ENCODE assay signal across 25 cellular contexts in genomic region chr10:100307716-100308115, GRCh38. TPM values are rescaled to one million over a fixed set of nuclear protein-coding genes. Genes with fewer than 3 reads are reported as not detected.
DNase-seq lines count a peak whose midpoint lies in the region; ATAC-seq and TF ChIP-seq lines count a peak whose summit lies in the region.
"Had no signal": no experiment of that assay in that cellular context is flagged by ENCODE, and none has a peak within 500 bp of the region (broad histone marks: within the 10 kb centered on the region; RNA-seq: fewer than 3 reads in every experiment).

No MANE protein-coding gene starts in this region.

- no peaks in the 10 kb centered on the region for H4K20me1 ChIP-seq in osteoblast (ENCODE audit: insufficient read depth, low read length)

- H3K27me3 Mint-ChIP-seq in immature natural killer cell (ENCODE audit: low read depth in 3 of 3), result peaks cover 5 to 12% (median 12%) of the 10 kb centered on the region in 3 donors

- H2AFZ ChIP-seq in osteoblast (ENCODE audit: low read length), result no peak overlapping the region

- no peak for ATAC-seq in HG03135 (IDR thresholded peaks at IDR 0.05; ENCODE audit: unreplicated experiment)
- ATAC-seq in GM21360 (IDR thresholded peaks at IDR 0.05; ENCODE audit: unreplicated experiment), result no peak
- ATAC-seq: left cardiac atrium, right cardiac atrium had no signal

- H3K27ac ChIP-seq in osteoblast (ENCODE audit: low read depth, low read length) (no peak overlapping the region), Peyer's patch (no peak overlapping the region)

- no peak for TF ChIP-seq CTCF in epithelial cell of esophagus (IDR thresholded peaks at IDR 0.05; ENCODE audit: insufficient read depth, low read depth, low read length, missing control alignments)
- no peak for TF ChIP-seq CTCF in osteoblast (IDR thresholded peaks at IDR 0.05; ENCODE audit: extremely low read depth, low read depth, low read length)
- TF ChIP-seq CTCF in Peyer's patch (IDR thresholded peaks at IDR 0.05), result no peak

- H3K4me1 Mint-ChIP-seq in immature natural killer cell, result no peaks in the 10 kb centered on the region
- H3K4me1 Mint-ChIP-seq: brain; CD8-positive, alpha-beta memory T cell; naive B cell had no signal

- DNase-seq in Daoy (ENCODE audit: low read depth) (peak; percentile 11), M059J (ENCODE audit: low read depth) (peak; percentile 61), epithelial cell of esophagus (ENCODE audit: low read depth) (peak; percentile 56), osteoblast (ENCODE audit: insufficient read length, low spot score, missing footprints) (peak; percentile 85), immature natural killer cell (no peak), Peyer's patch (no peak)
- DNase-seq: activated CD4-positive, alpha-beta T cell treated with anti-CD3 and anti-CD28 coated beads for 1 hour; activated CD8-positive, alpha-beta memory T cell treated with anti-CD3 and anti-CD28 coated beads for 24 hours; activated naive CD4-positive, alpha-beta T cell treated with anti-CD3 and anti-CD28 coated beads for 36 hours; activated T-cell treated with anti-CD3 and anti-CD28 coated beads, Interleukin-2, amount 50 U/mL, for 48 hours; CD8-positive, alpha-beta memory T cell; cortex of kidney; left cardiac atrium; mesendoderm; MG63; naive B cell; NCI-H1436; NCI-H524; right cardiac atrium; SW 1271 had no signal

- no peak overlapping the region for H3K4me3 Mint-ChIP-seq in immature natural killer cell
- H3K4me3 Mint-ChIP-seq: activated naive CD4-positive, alpha-beta T cell treated with anti-CD3 and anti-CD28 coated beads for 36 hours; brain; CD8-positive, alpha-beta memory T cell; naive B cell had no signal

- no peaks in the 10 kb centered on the region for H3K9me3 ChIP-seq in osteoblast (ENCODE audit: low read depth, low read length)
- H3K9me3 ChIP-seq in Peyer's patch, result no peaks in the 10 kb centered on the region
- H3K9me3 ChIP-seq: HAP-1, MG63 had no signal

- no peak for TF ChIP-seq POLR2A in Peyer's patch (IDR thresholded peaks at IDR 0.05)

- H3K36me3 Mint-ChIP-seq in immature natural killer cell, result no peaks in the 10 kb centered on the region
- H3K36me3 Mint-ChIP-seq: brain, naive B cell had no signal

- H3K27me3 ChIP-seq in osteoblast (ENCODE audit: insufficient read depth, low read length) (peaks cover 45% of the 10 kb centered on the region), Peyer's patch (no peaks in the 10 kb centered on the region)

- peaks cover 6% of the 10 kb centered on the region for H3K4me1 ChIP-seq in osteoblast (ENCODE audit: insufficient read depth, low read length)
- no peaks in the 10 kb centered on the region for H3K4me1 ChIP-seq in Peyer's patch
- H3K4me1 ChIP-seq: HAP-1 had no signal

- H3K4me2 ChIP-seq in osteoblast (ENCODE audit: insufficient read depth, low read length), result peak overlapping the region; percentile 38

- H3K9me3 Mint-ChIP-seq in immature natural killer cell, result no peaks in the 10 kb centered on the region
- H3K9me3 Mint-ChIP-seq: activated naive CD4-positive, alpha-beta T cell treated with anti-CD3 and anti-CD28 coated beads for 36 hours; brain; CD8-positive, alpha-beta memory T cell; naive B cell had no signal

- H3K36me3 ChIP-seq in osteoblast (ENCODE audit: insufficient read depth, low read length), result no peaks in the 10 kb centered on the region
- H3K36me3 ChIP-seq in Peyer's patch, result no peaks in the 10 kb centered on the region
- H3K36me3 ChIP-seq: HAP-1, MG63 had no signal

- no peak overlapping the region for H3K4me3 ChIP-seq in epithelial cell of esophagus (ENCODE audit: low read length)
- H3K4me3 ChIP-seq in osteoblast (ENCODE audit: insufficient read depth, low read length), result no peak overlapping the region
- no peak overlapping the region for H3K4me3 ChIP-seq in Peyer's patch
- H3K4me3 ChIP-seq: HAP-1, MG63 had no signal

- no peaks in the 10 kb centered on the region for H3K79me2 ChIP-seq in osteoblast (ENCODE audit: insufficient read depth, low read length)

- no peak overlapping the region for H3K27ac Mint-ChIP-seq in immature natural killer cell
- H3K27ac Mint-ChIP-seq: activated naive CD4-positive, alpha-beta T cell treated with anti-CD3 and anti-CD28 coated beads for 36 hours; brain; CD8-positive, alpha-beta memory T cell had no signal

RNA-seq across cellular contexts. Expression of gene BLOC1S2, which starts 21.2 kb away (rescaled TPM):
- total RNA-seq in Daoy (2014; rRNA removed; shearing (Covaris generic)), result 67.8 and 71.7 TPM in 2 replicates
- 45.6 and 58.3 TPM in 2 replicates for total RNA-seq in M059J (2014; rRNA removed; shearing (Covaris generic))
- total RNA-seq in osteoblast (46.3 and 51.3 TPM in 2 replicates), Peyer's patch (10 to 100 TPM in 3 of 4 donors, 1 to 10 TPM in 1; 7.5 to 17.9 (median 14.9) TPM)
- 10 to 100 TPM; 67.3 to 79.8 (median 79.8) TPM for polyA plus RNA-seq in immature natural killer cell

RNA-seq across cellular contexts. Expression of gene PKD2L1, which starts 22.3 kb away (rescaled TPM):
- total RNA-seq in Daoy (2014; rRNA removed; shearing (Covaris generic)), result not detected in 2 replicates
- not detected in 2 replicates for total RNA-seq in M059J (2014; rRNA removed; shearing (Covaris generic))
- not detected in 2 replicates for total RNA-seq in osteoblast
- polyA plus RNA-seq in immature natural killer cell, result not detected
- not detected for total RNA-seq in Peyer's patch
- total RNA-seq: activated naive CD4-positive, alpha-beta T cell treated with anti-CD3 and anti-CD28 coated beads for 36 hours; CD8-positive, alpha-beta memory T cell; glomerular endothelial cell; right cardiac atrium had no signal
- polyA plus RNA-seq: CD8-positive, alpha-beta memory T cell; right cardiac atrium had no signal

RNA-seq across cellular contexts. Expression of gene SCD, which starts 39.3 kb away (rescaled TPM):
- 45.2 and 46.5 TPM in 2 replicates for total RNA-seq in Daoy (2014; rRNA removed; shearing (Covaris generic))
- total RNA-seq in M059J (2014; rRNA removed; shearing (Covaris generic)), result 216 and 263 TPM in 2 replicates
- total RNA-seq in osteoblast, result 672 and 691 TPM in 2 replicates
- polyA plus RNA-seq in immature natural killer cell, result 1 to 10 TPM; 3.8 to 5.5 (median 4.5) TPM
- total RNA-seq in Peyer's patch, result 10 to 100 TPM in 3 of 4 donors, 1 to 10 TPM in 1; 7.8 to 69.9 (median 34.2) TPM

RNA-seq across cellular contexts. Expression of gene CWF19L1, which starts 40.3 kb away (rescaled TPM):
- 40.4 and 41.1 TPM in 2 replicates for total RNA-seq in Daoy (2014; rRNA removed; shearing (Covaris generic))
- 26.7 and 37.8 TPM in 2 replicates for total RNA-seq in M059J (2014; rRNA removed; shearing (Covaris generic))
- total RNA-seq in osteoblast (21.2 and 26.1 TPM in 2 replicates), Peyer's patch (10 to 100 TPM; 11.5 to 23.1 (median 15.6) TPM)
- 10 to 100 TPM; 18.4 to 38.4 (median 32.5) TPM for polyA plus RNA-seq in immature natural killer cell

Comparison
In these comparisons a context has a peak if more than half of its experiments do, and no peak if none do; other contexts are left out.
1. DNase-seq: peak in Daoy (single experiment), M059J (single experiment), epithelial cell of esophagus (single experiment) and osteoblast (single experiment); none in immature natural killer cell (0 of 3) and Peyer's patch (0 of 3).